In genomic region chr5:149664083-149664482, GRCh38 we compare ENCODE assay signal across 27 cellular contexts.
"Had no signal": no experiment of that assay in that cellular context is flagged by ENCODE, and none has a peak within 500 bp of the region (broad histone marks: within the 10 kb centered on the region; RNA-seq: fewer than 3 reads in every experiment).

No MANE protein-coding gene starts in this region.

- FAIRE-seq: endometrium, keratinocyte, pancreas, urothelium cell line had no signal

- H3K27me3 ChIP-seq: esophagus squamous epithelium, left lung, neutrophil, pancreas, right lobe of liver, stomach, thyroid gland, upper lobe of left lung had no signal

- H3K36me3 Mint-ChIP-seq: immature natural killer cell had no signal

- H3K27ac Mint-ChIP-seq: effector memory CD8-positive, alpha-beta T cell; immature natural killer cell; natural killer cell had no signal

- H3K36me3 ChIP-seq: esophagus squamous epithelium, left lung, lower lobe of right lung, neutrophil, pancreas, right lobe of liver, stomach, thyroid gland, upper lobe of left lung had no signal

- DNase-seq: cerebellar nuclear complex; cortex of kidney; effector memory CD8-positive, alpha-beta T cell; erythroblast; esophagus squamous epithelium; foreskin melanocyte; hypothalamus; immature natural killer cell; left lung; lower lobe of right lung; natural killer cell; pancreas; stimulated activated CD4-positive, alpha-beta T cell treated with anti-CD3 and anti-CD28 coated beads, Interleukin-12 subunit alpha, Interleukin-12 subunit beta, amount 100 ng/mL, for 4 hours; stimulated activated CD4-positive, alpha-beta T cell treated with anti-CD3 and anti-CD28 coated beads, Interleukin-1b, Interleukin-23, amount 100 ng/mL, for 48 hours; stimulated activated CD4-positive, alpha-beta T cell treated with anti-CD3 and anti-CD28 coated beads, Interleukin-4, amount 100 ng/mL, for 1 hour; stimulated activated CD8-positive, alpha-beta memory T cell treated with anti-CD3 and anti-CD28 coated beads, Interleukin-4, amount 100 ng/mL, for 48 hours; stimulated activated naive CD4-positive, alpha-beta T cell treated with Interleukin-2 at 50 U/mL for 16 hours; stomach; thyroid gland; upper lobe of left lung had no signal

- H3K4me1 Mint-ChIP-seq: immature natural killer cell, neural crest cell had no signal

- H3K27ac ChIP-seq: esophagus squamous epithelium, left lung, lower lobe of right lung, neutrophil, pancreas, right lobe of liver, thyroid gland, upper lobe of left lung had no signal

- H3K4me3 Mint-ChIP-seq: effector memory CD8-positive, alpha-beta T cell; immature natural killer cell; natural killer cell; neural crest cell had no signal

- H3K9me3 ChIP-seq: neutrophil, pancreas, right lobe of liver, thyroid gland had no signal

- H3K4me2 ChIP-seq: smooth muscle cell had no signal

- ATAC-seq: effector memory CD8-positive, alpha-beta T cell; left lung; lower lobe of right lung; natural killer cell; pancreas had no signal

- H3K4me3 ChIP-seq: esophagus squamous epithelium, left lung, lower lobe of right lung, pancreas, right lobe of liver, smooth muscle cell, stomach, thyroid gland, upper lobe of left lung had no signal

- H3K4me1 ChIP-seq: lower lobe of right lung, pancreas, thyroid gland, upper lobe of left lung had no signal
